In genomic region chr13:77415253-77416127, GRCh38 we compare ENCODE assay signal across 11 cellular contexts.
DNase-seq lines count a peak whose midpoint lies in the region; ATAC-seq and TF ChIP-seq lines count a peak whose summit lies in the region.
"Had no signal": no experiment of that assay in that cellular context is flagged by ENCODE, and none has a peak within 500 bp of the region (broad histone marks: within the 10 kb centered on the region; RNA-seq: fewer than 3 reads in every experiment).

No MANE protein-coding gene starts in this region.

- no peak overlapping the region for H3K27ac ChIP-seq in foreskin keratinocyte
- H3K27ac ChIP-seq: tibial artery had no signal

- ATAC-seq in GM18858 (IDR thresholded peaks at IDR 0.05; ENCODE audit: unreplicated experiment) (peak; percentile 73), GM21526 (IDR thresholded peaks at IDR 0.05; ENCODE audit: low FRiP score, unreplicated experiment) (peak; percentile 88), HG03354 (IDR thresholded peaks at IDR 0.05; ENCODE audit: poor library complexity, severe bottlenecking, unreplicated experiment) (peak; percentile 85), foreskin keratinocyte (peak; percentile 69)
- ATAC-seq: activated CD4-positive, CD25-positive, alpha-beta regulatory T cell treated with anti-CD3 and anti-CD28 coated beads, Interleukin-2, amount 50 U/mL, for 24 hours had no signal

- H3K4me1 ChIP-seq in foreskin keratinocyte: no peaks in the 10 kb centered on the region

- no peaks in the 10 kb centered on the region for H3K27me3 ChIP-seq in foreskin keratinocyte
- H3K27me3 ChIP-seq: tibial artery had no signal

- no peak for TF ChIP-seq CTCF in foreskin keratinocyte (conservative IDR thresholded peaks at IDR 0.05)

- DNase-seq in foreskin keratinocyte: no peak
- DNase-seq in NCI-H524 treated with DMSO at 0.1 percent for 48 hours (lab: John Stamatoyannopoulos, UW): no peak
- DNase-seq in GOT3 (lab: John Stamatoyannopoulos, UW): no peak
- DNase-seq in activated naive CD4-positive, alpha-beta T cell treated with Interleukin-2 at 50 U/mL for 16 hours: no peak
- no peak for DNase-seq in NCI-H446 treated with DMSO at 0.1 percent for 48 hours (lab: John Stamatoyannopoulos, UW)
- DNase-seq: NK-92 treated with Interleukin-12 subunit alpha and Interleukin-12 subunit beta, amount 100 ng/mL, for 24 hours had no signal
